Comparison of ENCODE assay signal across 8 cellular contexts in the genomic region with DNA sequence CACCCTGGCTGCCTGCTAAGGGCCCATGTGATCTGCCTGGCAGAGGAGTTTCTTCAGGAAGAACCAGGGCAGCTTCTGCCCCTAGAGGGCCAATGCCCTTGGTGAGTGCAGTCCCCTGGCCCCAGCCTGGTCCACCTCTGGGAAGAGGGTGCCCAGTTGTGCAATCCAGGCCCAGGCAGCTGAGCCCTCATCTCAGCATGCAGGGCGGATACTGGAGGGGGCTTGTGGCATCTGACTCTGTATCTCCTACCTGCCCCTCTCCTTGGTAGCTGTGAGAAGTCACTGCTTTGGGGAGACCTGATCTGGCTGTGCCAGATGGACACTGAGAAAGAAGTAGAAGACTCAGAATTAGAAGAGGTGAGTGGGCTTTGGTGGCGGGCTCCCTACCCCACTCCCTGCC. TPM values are rescaled to one million over a fixed set of nuclear protein-coding genes. Genes with fewer than 3 reads are reported as not detected.
DNase-seq lines count a peak whose midpoint lies in the region; ATAC-seq, FAIRE-seq and TF ChIP-seq lines count a peak whose summit lies in the region.
"Not testable (repeated sequence)": the region's sequence is repeated elsewhere in the genome, so short reads cannot be mapped to it uniquely, and the experiment has no call there.

No MANE protein-coding gene starts in this region.

- intact Hi-C loops in activated CD4-positive, alpha-beta T cell treated with anti-CD3 and anti-CD28 coated beads, Interleukin-2, amount 10 ng/mL, durations not matched to agents 24 days and 14 days (cut with micrococcal nuclease); kidney (cut with DNase I); mucosa of descending colon (cut with DNase I, micrococcal nuclease); sciatic nerve (cut with DNase I); aorta (cut with DNase I): not testable (repeated sequence)

- not testable (repeated sequence) for H3K4me3 Mint-ChIP-seq in T-helper 2 cell treated with Interferon-gamma antibody and Interleukin-4, amounts not matched to agents 5 μg/mL and 100 μg/mL, for 36 hours; activated CD4-positive, alpha-beta T cell treated with anti-CD3 and anti-CD28 coated beads, Interleukin-2, amount 10 ng/mL, durations not matched to agents 24 days and 14 days; activated naive CD8-positive, alpha-beta T cell treated with anti-CD3 and anti-CD28 coated beads, Interleukin-2, amount 10 ng/mL, durations not matched to agents 7 days and 5 days; chondrocyte (ENCODE audit: unreplicated experiment)

- DNase-seq in T-helper 2 cell treated with Interferon-gamma antibody and Interleukin-4, amounts not matched to agents 5 μg/mL and 100 μg/mL, for 36 hours (ENCODE audit: low spot score): peak; percentile 2
- DNase-seq in activated CD4-positive, alpha-beta T cell treated with anti-CD3 and anti-CD28 coated beads, Interleukin-2, amount 10 ng/mL, durations not matched to agents 24 days and 14 days: peak; percentile 56
- DNase-seq in activated naive CD8-positive, alpha-beta T cell treated with anti-CD3 and anti-CD28 coated beads, Interleukin-2, amount 10 ng/mL, durations not matched to agents 7 days and 5 days: peak; percentile 5
- DNase-seq in chondrocyte (ENCODE audit: low spot score) (peak; percentile 21), kidney (peak; percentile 10), mucosa of descending colon (peak in 2 of 3 donors; percentile 2 to 36), sciatic nerve (ENCODE audit: low spot score) (peak; percentile 14), aorta (peak; percentile 21 to 40)

- not testable (repeated sequence) for H3K36me3 ChIP-seq in kidney (ENCODE audit: control insufficient read depth in 1 of 2, insufficient read depth in 2 of 2, low read length in 2 of 2); mucosa of descending colon (ENCODE audit: low read depth); aorta (ENCODE audit: control insufficient read depth in 1 of 2, insufficient read depth in 2 of 2, low read length in 1 of 2)

- not testable (repeated sequence) for H3K27me3 ChIP-seq in aorta (ENCODE audit: control insufficient read depth in 1 of 2, insufficient read depth in 2 of 2, low read length in 1 of 2)

- not testable (repeated sequence) for H3K36me3 Mint-ChIP-seq in T-helper 2 cell treated with Interferon-gamma antibody and Interleukin-4, amounts not matched to agents 5 μg/mL and 100 μg/mL, for 36 hours (ENCODE audit: low read depth); activated CD4-positive, alpha-beta T cell treated with anti-CD3 and anti-CD28 coated beads, Interleukin-2, amount 10 ng/mL, durations not matched to agents 24 days and 14 days (ENCODE audit: low read depth); activated naive CD8-positive, alpha-beta T cell treated with anti-CD3 and anti-CD28 coated beads, Interleukin-2, amount 10 ng/mL, durations not matched to agents 7 days and 5 days; chondrocyte (ENCODE audit: low read depth)

- not testable (repeated sequence) for H3K9me3 ChIP-seq in kidney (ENCODE audit: control insufficient read depth in 1 of 2, low read length in 2 of 2); mucosa of descending colon; aorta (ENCODE audit: control insufficient read depth, low read length)

- H3K27ac Mint-ChIP-seq in T-helper 2 cell treated with Interferon-gamma antibody and Interleukin-4, amounts not matched to agents 5 μg/mL and 100 μg/mL, for 36 hours; activated CD4-positive, alpha-beta T cell treated with anti-CD3 and anti-CD28 coated beads, Interleukin-2, amount 10 ng/mL, durations not matched to agents 24 days and 14 days; activated naive CD8-positive, alpha-beta T cell treated with anti-CD3 and anti-CD28 coated beads, Interleukin-2, amount 10 ng/mL, durations not matched to agents 7 days and 5 days; chondrocyte (ENCODE audit: unreplicated experiment): not testable (repeated sequence)

- 47 to 100% methylated on average over 1 of the region's 2 CpGs for WGBS in aorta, 2 donors

- TF ChIP-seq CTCF in chondrocyte (IDR thresholded peaks at IDR 0.05); kidney (IDR thresholded peaks at IDR 0.05; ENCODE audit: borderline replicate concordance, extremely low read depth, insufficient read depth); mucosa of descending colon (IDR thresholded peaks at IDR 0.05): not testable (repeated sequence)

- H3K9ac ChIP-seq in kidney (ENCODE audit: low read length in 2 of 2): not testable (repeated sequence)

- H3K4me1 Mint-ChIP-seq in T-helper 2 cell treated with Interferon-gamma antibody and Interleukin-4, amounts not matched to agents 5 μg/mL and 100 μg/mL, for 36 hours (ENCODE audit: low read depth); activated CD4-positive, alpha-beta T cell treated with anti-CD3 and anti-CD28 coated beads, Interleukin-2, amount 10 ng/mL, durations not matched to agents 24 days and 14 days; activated naive CD8-positive, alpha-beta T cell treated with anti-CD3 and anti-CD28 coated beads, Interleukin-2, amount 10 ng/mL, durations not matched to agents 7 days and 5 days; chondrocyte (ENCODE audit: low read depth): not testable (repeated sequence)

- POLR2A ChIA-PET in activated naive CD8-positive, alpha-beta T cell treated with anti-CD3 and anti-CD28 coated beads, Interleukin-2, amount 10 ng/mL, durations not matched to agents 7 days and 5 days (lab: Charles Lee): not testable (repeated sequence)

- ATAC-seq in activated naive CD8-positive, alpha-beta T cell treated with anti-CD3 and anti-CD28 coated beads, Interleukin-2, amount 10 ng/mL, durations not matched to agents 7 days and 5 days (ENCODE audit: low read depth); mucosa of descending colon; sciatic nerve; aorta (ENCODE audit: low FRiP score): not testable (repeated sequence)

- not testable (repeated sequence) for H3K4me1 ChIP-seq in kidney (ENCODE audit: control insufficient read depth in 1 of 2, insufficient read depth in 1 of 2, low read depth in 1 of 2, low read length in 2 of 2); mucosa of descending colon (ENCODE audit: low read depth); aorta (ENCODE audit: control insufficient read depth in 1 of 2, insufficient read depth in 2 of 2, low read length in 2 of 2)

- H3K27ac ChIP-seq in kidney (ENCODE audit: low read depth in 2 of 2, low read length in 2 of 2); aorta (ENCODE audit: low read depth in 1 of 2, low read length in 2 of 2): not testable (repeated sequence)

- not testable (repeated sequence) for H3K27me3 Mint-ChIP-seq in T-helper 2 cell treated with Interferon-gamma antibody and Interleukin-4, amounts not matched to agents 5 μg/mL and 100 μg/mL, for 36 hours (ENCODE audit: low read depth); activated CD4-positive, alpha-beta T cell treated with anti-CD3 and anti-CD28 coated beads, Interleukin-2, amount 10 ng/mL, durations not matched to agents 24 days and 14 days; activated naive CD8-positive, alpha-beta T cell treated with anti-CD3 and anti-CD28 coated beads, Interleukin-2, amount 10 ng/mL, durations not matched to agents 7 days and 5 days; chondrocyte (ENCODE audit: low read depth)

- FAIRE-seq in kidney (lab: Jason Lieb, UNC): not testable (repeated sequence)

- not testable (repeated sequence) for H3K4me3 ChIP-seq in kidney (ENCODE audit: low read length in 2 of 2); mucosa of descending colon; aorta (ENCODE audit: low read length in 2 of 2)

- H3K9me3 Mint-ChIP-seq in T-helper 2 cell treated with Interferon-gamma antibody and Interleukin-4, amounts not matched to agents 5 μg/mL and 100 μg/mL, for 36 hours; activated CD4-positive, alpha-beta T cell treated with anti-CD3 and anti-CD28 coated beads, Interleukin-2, amount 10 ng/mL, durations not matched to agents 24 days and 14 days; activated naive CD8-positive, alpha-beta T cell treated with anti-CD3 and anti-CD28 coated beads, Interleukin-2, amount 10 ng/mL, durations not matched to agents 7 days and 5 days; chondrocyte (ENCODE audit: low read depth): not testable (repeated sequence)

RNA-seq across cellular contexts. Expression of gene SULT1A3, which starts 2.1 kb away (rescaled TPM):
- 15.6 and 24.5 TPM in 2 replicates for total RNA-seq in activated CD4-positive, alpha-beta T cell treated with anti-CD3 and anti-CD28 coated beads, Interleukin-2, amount 10 ng/mL, durations not matched to agents 24 days and 14 days
- 10 to 100 TPM; 31.8 to 32.3 TPM for total RNA-seq in activated naive CD8-positive, alpha-beta T cell treated with anti-CD3 and anti-CD28 coated beads, Interleukin-2, amount 10 ng/mL, durations not matched to agents 7 days and 5 days
- total RNA-seq in chondrocyte: 14.1 to 16.6 TPM (median 14.7 TPM) in 3 replicates
- total RNA-seq in kidney: 19.8 TPM
- 31.3 TPM for polyA plus RNA-seq in kidney (ENCODE audit: insufficient read depth, low read depth, low replicate concordance)
- total RNA-seq in mucosa of descending colon: 10 to 100 TPM; 37.1 to 96.5 (median 66.7) TPM
- 21.0 TPM for total RNA-seq in sciatic nerve
- total RNA-seq in aorta: 10 to 100 TPM in 1 of 2 donors, 1 to 10 TPM in 1; 6.6 to 29.7 TPM
- polyA plus RNA-seq in aorta: 10 to 100 TPM; 19.7 to 91.1 TPM

RNA-seq across cellular contexts. Expression of gene SLX1A, which starts 3.3 kb away (rescaled TPM):
- total RNA-seq in activated CD4-positive, alpha-beta T cell treated with anti-CD3 and anti-CD28 coated beads, Interleukin-2, amount 10 ng/mL, durations not matched to agents 24 days and 14 days: 73.0 and 80.7 TPM in 2 replicates
- total RNA-seq in activated naive CD8-positive, alpha-beta T cell treated with anti-CD3 and anti-CD28 coated beads, Interleukin-2, amount 10 ng/mL, durations not matched to agents 7 days and 5 days: 100 to 1,000 TPM in 1 of 2 experiments, 10 to 100 TPM in 1; 59.7 to 121 TPM
- total RNA-seq in chondrocyte (16.1 to 44.4 TPM (median 36.9 TPM) in 3 replicates), kidney (51.3 TPM), mucosa of descending colon (100 to 1,000 TPM in 1 of 3 donors, 10 to 100 TPM in 2; 52.8 to 100 (median 68.0) TPM), sciatic nerve (18.5 TPM), aorta (10 to 100 TPM; 19.8 to 38.9 TPM)
- polyA plus RNA-seq in kidney (ENCODE audit: insufficient read depth, low read depth, low replicate concordance) (35.4 TPM), aorta (10 to 100 TPM; 23.4 to 66.6 TPM)

RNA-seq across cellular contexts. Expression of gene BOLA2B, which starts 3.5 kb away (rescaled TPM):
- 280 and 300 TPM in 2 replicates for total RNA-seq in activated CD4-positive, alpha-beta T cell treated with anti-CD3 and anti-CD28 coated beads, Interleukin-2, amount 10 ng/mL, durations not matched to agents 24 days and 14 days
- total RNA-seq in activated naive CD8-positive, alpha-beta T cell treated with anti-CD3 and anti-CD28 coated beads, Interleukin-2, amount 10 ng/mL, durations not matched to agents 7 days and 5 days: 100 to 1,000 TPM; 122 to 145 TPM
- total RNA-seq in chondrocyte: 86.5 to 101 TPM (median 97.5 TPM) in 3 replicates
- total RNA-seq in kidney: 77.6 TPM
- 177 TPM for polyA plus RNA-seq in kidney (ENCODE audit: insufficient read depth, low read depth, low replicate concordance)
- total RNA-seq in mucosa of descending colon: 100 to 1,000 TPM in 2 of 3 donors, 10 to 100 TPM in 1; 67.8 to 187 (median 152) TPM
- 26.9 TPM for total RNA-seq in sciatic nerve
- 10 to 100 TPM; 31.3 to 52.1 TPM for total RNA-seq in aorta
- polyA plus RNA-seq in aorta: 100 to 1,000 TPM in 1 of 2 donors, 10 to 100 TPM in 1; 81.6 to 145 TPM

RNA-seq across cellular contexts. Expression of gene CORO1A, which starts 13.6 kb away (rescaled TPM):
- total RNA-seq in activated CD4-positive, alpha-beta T cell treated with anti-CD3 and anti-CD28 coated beads, Interleukin-2, amount 10 ng/mL, durations not matched to agents 24 days and 14 days: 748 and 758 TPM in 2 replicates
- 1,000 to 10,000 TPM; 1,426 to 1,488 TPM for total RNA-seq in activated naive CD8-positive, alpha-beta T cell treated with anti-CD3 and anti-CD28 coated beads, Interleukin-2, amount 10 ng/mL, durations not matched to agents 7 days and 5 days
- 2.2 to 3.0 TPM (median 2.9 TPM) in 3 replicates for total RNA-seq in chondrocyte
- 69.3 TPM for total RNA-seq in kidney
- 8.0 TPM for polyA plus RNA-seq in kidney (ENCODE audit: insufficient read depth, low read depth, low replicate concordance)
- total RNA-seq in mucosa of descending colon: 10 to 100 TPM; 24.2 to 42.0 (median 25.2) TPM
- 41.2 TPM for total RNA-seq in sciatic nerve
- total RNA-seq in aorta: 10 to 100 TPM; 38.4 to 42.8 TPM
- polyA plus RNA-seq in aorta: 10 to 100 TPM; 12.8 to 48.2 TPM

RNA-seq across cellular contexts. Expression of gene NPIPB13, which starts 51.3 kb away (rescaled TPM):
- total RNA-seq in activated CD4-positive, alpha-beta T cell treated with anti-CD3 and anti-CD28 coated beads, Interleukin-2, amount 10 ng/mL, durations not matched to agents 24 days and 14 days: 14.5 and 21.1 TPM in 2 replicates
- 10 to 100 TPM; 19.0 to 30.7 TPM for total RNA-seq in activated naive CD8-positive, alpha-beta T cell treated with anti-CD3 and anti-CD28 coated beads, Interleukin-2, amount 10 ng/mL, durations not matched to agents 7 days and 5 days
- 5.6 to 9.9 TPM (median 9.8 TPM) in 3 replicates for total RNA-seq in chondrocyte
- 20.5 TPM for total RNA-seq in kidney
- 1.2 TPM for polyA plus RNA-seq in kidney (ENCODE audit: insufficient read depth, low read depth, low replicate concordance)
- total RNA-seq in mucosa of descending colon: 10 to 100 TPM; 15.3 to 28.5 (median 21.7) TPM
- 35.0 TPM for total RNA-seq in sciatic nerve
- 10 to 100 TPM; 19.5 to 25.8 TPM for total RNA-seq in aorta
- 1 to 10 TPM in 1 of 2 donors, under 1 TPM in 1; 0.13 to 8.5 TPM for polyA plus RNA-seq in aorta

Comparison
In these comparisons a context has a peak if more than half of its experiments do, and no peak if none do; other contexts are left out.
1. DNase-seq: peak in every context shown above with its lines; median percentile 56 in activated CD4-positive, alpha-beta T cell treated with anti-CD3 and anti-CD28 coated beads, Interleukin-2, amount 10 ng/mL, durations not matched to agents 24 days and 14 days; 30 in aorta; 21 in chondrocyte; 19 in mucosa of descending colon; 14 in sciatic nerve; 10 in kidney; 5 in activated naive CD8-positive, alpha-beta T cell treated with anti-CD3 and anti-CD28 coated beads, Interleukin-2, amount 10 ng/mL, durations not matched to agents 7 days and 5 days; 2 in T-helper 2 cell treated with Interferon-gamma antibody and Interleukin-4, amounts not matched to agents 5 μg/mL and 100 μg/mL, for 36 hours.